ENCODE assay signal across 19 cellular contexts in genomic region chr7:141889323-141889722, GRCh38. TPM values are rescaled to one million over a fixed set of nuclear protein-coding genes. Genes with fewer than 3 reads are reported as not detected.
"Had no signal": no experiment of that assay in that cellular context is flagged by ENCODE, and none has a peak within 500 bp of the region (broad histone marks: within the 10 kb centered on the region; RNA-seq: fewer than 3 reads in every experiment).

No MANE protein-coding gene starts in this region.

- H3K4me1 ChIP-seq: body of pancreas, colonic mucosa, neural progenitor cell, prostate gland, right atrium auricular region had no signal

- H3K9me3 ChIP-seq: body of pancreas, colonic mucosa, prostate gland, right atrium auricular region had no signal

- H3K27ac ChIP-seq: body of pancreas, colonic mucosa, neural progenitor cell, prostate gland, right atrium auricular region, VCaP had no signal

- DNase-seq: activated CD4-positive, alpha-beta T cell treated with anti-CD3 and anti-CD28 coated beads, Interleukin-2, amount 50 U/mL, for 1 hour; activated CD4-positive, CD25-positive, alpha-beta regulatory T cell treated with anti-CD3 and anti-CD28 coated beads, Interleukin-2, amount 50 U/mL, for 72 hours; activated CD8-positive, alpha-beta memory T cell treated with anti-CD3 and anti-CD28 coated beads, Interleukin-2, amount 50 U/mL, for 4 hours; activated naive CD4-positive, alpha-beta T cell treated with anti-CD3 and anti-CD28 coated beads for 36 hours; activated T-cell treated with anti-CD3 and anti-CD28 coated beads, Interleukin-2, amount 50 U/mL, for 4 hours; body of pancreas; colonic mucosa; erythroblast; foreskin melanocyte; stimulated activated CD4-positive, alpha-beta T cell treated with anti-CD3 and anti-CD28 coated beads, Interleukin-12 subunit alpha, Interleukin-12 subunit beta, amount 100 ng/mL, for 4 hours; stimulated activated CD4-positive, alpha-beta T cell treated with anti-CD3 and anti-CD28 coated beads, Interleukin-1b, Interleukin-23, amount 100 ng/mL, for 48 hours; stimulated activated CD8-positive, alpha-beta memory T cell treated with anti-CD3 and anti-CD28 coated beads, Interleukin-4, amount 100 ng/mL, for 48 hours; stimulated activated naive CD4-positive, alpha-beta T cell had no signal

- H3K36me3 ChIP-seq: colonic mucosa, neural progenitor cell, prostate gland, right atrium auricular region had no signal

- FAIRE-seq: keratinocyte had no signal

- H3K4me3 ChIP-seq: body of pancreas, colonic mucosa, neural progenitor cell, prostate gland, right atrium auricular region had no signal

- H3K27me3 ChIP-seq: body of pancreas, colonic mucosa, neural progenitor cell, right atrium auricular region had no signal

RNA-seq across cellular contexts. Expression of gene OR9A4, which starts 26.9 kb away (rescaled TPM):
- polyA plus RNA-seq: keratinocyte, thymus had no signal

RNA-seq across cellular contexts. Expression of gene PRSS37, which starts 48.0 kb away (rescaled TPM):
- polyA plus RNA-seq: keratinocyte had no signal
